In the genomic region with DNA sequence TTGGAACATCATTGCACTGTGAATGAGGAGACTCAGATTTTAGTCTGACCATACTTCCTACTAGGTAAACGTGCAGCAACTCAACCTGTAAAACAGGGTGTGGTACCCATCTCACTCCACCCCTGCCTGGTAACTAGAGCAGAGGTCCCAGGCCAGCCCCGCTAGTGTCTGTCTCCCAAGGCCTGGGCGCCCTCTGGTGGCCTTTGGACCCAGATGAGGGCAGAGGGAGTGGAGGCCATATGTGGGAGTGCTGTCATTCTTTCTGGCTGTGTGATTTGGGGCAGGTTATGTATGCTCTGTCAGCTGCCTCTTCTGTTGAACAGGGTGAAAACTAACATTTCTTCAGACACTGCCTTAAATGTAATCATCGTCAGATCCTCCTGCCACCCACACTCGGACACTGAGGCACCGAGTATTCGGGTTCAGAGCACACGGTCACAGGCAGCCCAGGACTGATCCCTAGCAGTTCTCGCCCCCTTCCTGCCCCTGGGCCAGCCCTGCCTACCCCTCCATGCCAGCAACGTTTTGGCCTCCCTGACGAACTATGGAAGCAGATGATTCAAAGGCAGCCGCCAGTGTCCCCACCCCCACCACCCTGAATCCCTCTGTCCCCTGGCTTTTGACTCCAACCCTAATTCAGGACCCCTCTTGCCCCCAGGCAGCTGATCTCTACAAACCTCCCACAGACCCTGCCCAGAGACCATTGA, we compare ENCODE assay signal across 1 cellular context.
TF ChIP-seq lines count a peak whose summit lies in the region.

No MANE protein-coding gene starts in this region.

TF ChIP-seq in H1, 55 proteins besides CTCF, POLR2A, EP300 and RAD21 (continued from another document):
- TF ChIP-seq TBP (IDR thresholded peaks at IDR 0.05; ENCODE audit: low read depth, low read length) = no peak
- TF ChIP-seq POU5F1 (IDR thresholded peaks at IDR 0.05; ENCODE audit: low read depth, low read length) = no peak
- no peak for TF ChIP-seq SP1 (IDR thresholded peaks at IDR 0.05; ENCODE audit: low read depth, low read length)
- TF ChIP-seq E2F6 (IDR thresholded peaks at IDR 0.05) = no peak
- TF ChIP-seq BRCA1 (IDR thresholded peaks at IDR 0.05; ENCODE audit: low read depth, low read length) = 0 out of 2 replicates have a peak, but pooled peaks have one; percentile 17
- no peak for TF ChIP-seq PHF8 (conservative IDR thresholded peaks at IDR 0.05; ENCODE audit: low read depth, low read length)
- TF ChIP-seq GTF2F1 (IDR thresholded peaks at IDR 0.05; ENCODE audit: borderline replicate concordance, low read depth, low read length) = no peak
- TF ChIP-seq KDM4A (IDR thresholded peaks at IDR 0.05; ENCODE audit: low read depth, low read length, severe bottlenecking) = no peak
- no peak for TF ChIP-seq KDM5A (IDR thresholded peaks at IDR 0.05; ENCODE audit: low read length)
- TF ChIP-seq ZNF274 (IDR thresholded peaks at IDR 0.05; ENCODE audit: borderline replicate concordance, extremely low read depth, low read length) = no peak
